ENCODE assay signal across 1 cellular context in the genomic region with DNA sequence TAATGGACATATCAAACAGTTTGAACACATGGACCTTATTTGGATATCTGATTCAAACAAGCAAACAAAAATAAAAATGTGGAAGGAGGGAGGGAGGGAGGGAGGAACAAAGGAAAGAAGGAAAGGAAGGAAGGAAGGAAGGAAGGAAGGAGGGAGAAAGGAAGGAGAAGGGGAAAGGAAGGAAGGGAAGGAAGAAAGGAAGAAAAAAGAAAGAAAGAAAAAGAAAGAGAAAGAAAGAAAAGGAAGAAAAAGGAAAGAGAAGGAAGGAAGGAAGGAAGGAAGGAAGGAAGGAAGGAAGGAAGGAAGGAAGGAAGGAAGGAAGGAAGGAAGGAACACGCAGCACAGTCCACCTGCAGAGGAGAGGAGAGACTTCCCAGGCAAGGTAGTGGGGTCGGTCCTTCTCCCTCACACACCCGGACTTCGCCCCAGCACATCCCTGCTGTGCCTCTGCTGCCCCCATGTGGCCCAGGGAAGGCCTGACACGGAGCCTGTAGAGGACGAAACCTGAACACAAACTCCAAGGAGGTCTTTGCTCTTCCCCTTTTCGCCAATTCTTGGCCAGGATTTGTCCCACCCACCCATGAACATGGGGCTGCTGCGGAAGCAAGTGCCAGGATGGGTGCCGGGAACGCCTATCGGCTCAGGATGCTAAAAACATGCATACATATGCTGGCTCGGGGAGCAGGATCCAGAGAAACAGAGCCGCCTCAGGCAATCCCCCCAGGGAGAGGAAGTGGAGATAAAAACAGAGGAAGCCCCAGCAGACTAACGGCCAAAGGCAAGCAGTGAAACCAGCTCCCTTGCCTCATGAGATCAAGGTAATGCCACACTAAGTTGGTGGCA.
TF ChIP-seq lines count a peak whose summit lies in the region.

No MANE protein-coding gene starts in this region.

TF ChIP-seq in GM12878, 131 proteins besides CTCF, POLR2A, EP300 and RAD21 (continued from another document):
- TF ChIP-seq POLR2AphosphoS2 (IDR thresholded peaks at IDR 0.05; ENCODE audit: low read depth, low read length) (no peak), SMC3 (IDR thresholded peaks at IDR 0.05; ENCODE audit: borderline replicate concordance, low read length) (peak; percentile 90), IKZF1 (conservative IDR thresholded peaks at IDR 0.05) (peak; percentile 74), BHLHE40 (IDR thresholded peaks at IDR 0.05; ENCODE audit: borderline replicate concordance in 1 of 2, low read depth in 2 of 2, low read length in 1 of 2) (0 out of 4 replicates have a peak, but pooled peaks have one; percentile 18 to 34), HDAC2 (IDR thresholded peaks at IDR 0.05) (no peak), MTA2 (IDR thresholded peaks at IDR 0.05; ENCODE audit: low read depth) (0 out of 2 replicates have a peak, but pooled peaks have one; percentile 23), CBX3 (IDR thresholded peaks at IDR 0.05; ENCODE audit: borderline replicate concordance, low read depth) (no peak), CBFB (IDR thresholded peaks at IDR 0.05; ENCODE audit: low read depth) (no peak), SMAD1 (IDR thresholded peaks at IDR 0.05; ENCODE audit: low read depth, partially characterized antibody) (no peak), ZNF24 (IDR thresholded peaks at IDR 0.05) (no peak), TCF3 (IDR thresholded peaks at IDR 0.05; ENCODE audit: borderline replicate concordance, insufficient read depth, low read depth, low read length) (no peak), PAX8 (IDR thresholded peaks at IDR 0.05) (no peak), NFXL1 (IDR thresholded peaks at IDR 0.05; ENCODE audit: borderline replicate concordance) (no peak), SREBF2 (IDR thresholded peaks at IDR 0.05; ENCODE audit: low read length) (no peak), GABPA (IDR thresholded peaks at IDR 0.05; ENCODE audit: low read depth) (no peak), SMAD5 (IDR thresholded peaks at IDR 0.05; ENCODE audit: low read depth) (no peak), NRF1 (conservative IDR thresholded peaks at IDR 0.05; ENCODE audit: low read depth, low read length) (no peak), IKZF2 (IDR thresholded peaks at IDR 0.05) (peak in 1 of 2 experiments; percentile 51; a peak in 1 of 4 replicates), CEBPB (IDR thresholded peaks at IDR 0.05; ENCODE audit: borderline replicate concordance in 1 of 2, low read depth in 2 of 2, low read length in 2 of 2) (no peak), MEF2B (IDR thresholded peaks at IDR 0.05; ENCODE audit: partially characterized antibody, poor library complexity, severe bottlenecking) (no peak), NR2C2 (IDR thresholded peaks at IDR 0.05; ENCODE audit: borderline replicate concordance, control insufficient read depth, insufficient read length, low read depth) (no peak), NFYA (IDR thresholded peaks at IDR 0.05; ENCODE audit: borderline replicate concordance, low read depth, low read length) (no peak)
- TF ChIP-seq, protein P1, sequence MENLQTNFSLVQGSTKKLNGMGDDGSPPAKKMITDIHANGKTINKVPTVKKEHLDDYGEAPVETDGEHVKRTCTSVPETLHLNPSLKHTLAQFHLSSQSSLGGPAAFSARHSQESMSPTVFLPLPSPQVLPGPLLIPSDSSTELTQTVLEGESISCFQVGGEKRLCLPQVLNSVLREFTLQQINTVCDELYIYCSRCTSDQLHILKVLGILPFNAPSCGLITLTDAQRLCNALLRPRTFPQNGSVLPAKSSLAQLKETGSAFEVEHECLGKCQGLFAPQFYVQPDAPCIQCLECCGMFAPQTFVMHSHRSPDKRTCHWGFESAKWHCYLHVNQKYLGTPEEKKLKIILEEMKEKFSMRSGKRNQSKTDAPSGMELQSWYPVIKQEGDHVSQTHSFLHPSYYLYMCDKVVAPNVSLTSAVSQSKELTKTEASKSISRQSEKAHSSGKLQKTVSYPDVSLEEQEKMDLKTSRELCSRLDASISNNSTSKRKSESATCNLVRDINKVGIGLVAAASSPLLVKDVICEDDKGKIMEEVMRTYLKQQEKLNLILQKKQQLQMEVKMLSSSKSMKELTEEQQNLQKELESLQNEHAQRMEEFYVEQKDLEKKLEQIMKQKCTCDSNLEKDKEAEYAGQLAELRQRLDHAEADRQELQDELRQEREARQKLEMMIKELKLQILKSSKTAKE (IDR thresholded peaks at IDR 0.05; ENCODE audit: low read depth, poor library complexity, severe bottlenecking), result no peak
- TF ChIP-seq, protein P2, sequence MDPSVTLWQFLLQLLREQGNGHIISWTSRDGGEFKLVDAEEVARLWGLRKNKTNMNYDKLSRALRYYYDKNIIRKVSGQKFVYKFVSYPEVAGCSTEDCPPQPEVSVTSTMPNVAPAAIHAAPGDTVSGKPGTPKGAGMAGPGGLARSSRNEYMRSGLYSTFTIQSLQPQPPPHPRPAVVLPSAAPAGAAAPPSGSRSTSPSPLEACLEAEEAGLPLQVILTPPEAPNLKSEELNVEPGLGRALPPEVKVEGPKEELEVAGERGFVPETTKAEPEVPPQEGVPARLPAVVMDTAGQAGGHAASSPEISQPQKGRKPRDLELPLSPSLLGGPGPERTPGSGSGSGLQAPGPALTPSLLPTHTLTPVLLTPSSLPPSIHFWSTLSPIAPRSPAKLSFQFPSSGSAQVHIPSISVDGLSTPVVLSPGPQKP (IDR thresholded peaks at IDR 0.05; ENCODE audit: low read depth, low read length), result 0 out of 2 replicates have a peak, but pooled peaks have one; percentile 12
- TF ChIP-seq, protein P3, sequence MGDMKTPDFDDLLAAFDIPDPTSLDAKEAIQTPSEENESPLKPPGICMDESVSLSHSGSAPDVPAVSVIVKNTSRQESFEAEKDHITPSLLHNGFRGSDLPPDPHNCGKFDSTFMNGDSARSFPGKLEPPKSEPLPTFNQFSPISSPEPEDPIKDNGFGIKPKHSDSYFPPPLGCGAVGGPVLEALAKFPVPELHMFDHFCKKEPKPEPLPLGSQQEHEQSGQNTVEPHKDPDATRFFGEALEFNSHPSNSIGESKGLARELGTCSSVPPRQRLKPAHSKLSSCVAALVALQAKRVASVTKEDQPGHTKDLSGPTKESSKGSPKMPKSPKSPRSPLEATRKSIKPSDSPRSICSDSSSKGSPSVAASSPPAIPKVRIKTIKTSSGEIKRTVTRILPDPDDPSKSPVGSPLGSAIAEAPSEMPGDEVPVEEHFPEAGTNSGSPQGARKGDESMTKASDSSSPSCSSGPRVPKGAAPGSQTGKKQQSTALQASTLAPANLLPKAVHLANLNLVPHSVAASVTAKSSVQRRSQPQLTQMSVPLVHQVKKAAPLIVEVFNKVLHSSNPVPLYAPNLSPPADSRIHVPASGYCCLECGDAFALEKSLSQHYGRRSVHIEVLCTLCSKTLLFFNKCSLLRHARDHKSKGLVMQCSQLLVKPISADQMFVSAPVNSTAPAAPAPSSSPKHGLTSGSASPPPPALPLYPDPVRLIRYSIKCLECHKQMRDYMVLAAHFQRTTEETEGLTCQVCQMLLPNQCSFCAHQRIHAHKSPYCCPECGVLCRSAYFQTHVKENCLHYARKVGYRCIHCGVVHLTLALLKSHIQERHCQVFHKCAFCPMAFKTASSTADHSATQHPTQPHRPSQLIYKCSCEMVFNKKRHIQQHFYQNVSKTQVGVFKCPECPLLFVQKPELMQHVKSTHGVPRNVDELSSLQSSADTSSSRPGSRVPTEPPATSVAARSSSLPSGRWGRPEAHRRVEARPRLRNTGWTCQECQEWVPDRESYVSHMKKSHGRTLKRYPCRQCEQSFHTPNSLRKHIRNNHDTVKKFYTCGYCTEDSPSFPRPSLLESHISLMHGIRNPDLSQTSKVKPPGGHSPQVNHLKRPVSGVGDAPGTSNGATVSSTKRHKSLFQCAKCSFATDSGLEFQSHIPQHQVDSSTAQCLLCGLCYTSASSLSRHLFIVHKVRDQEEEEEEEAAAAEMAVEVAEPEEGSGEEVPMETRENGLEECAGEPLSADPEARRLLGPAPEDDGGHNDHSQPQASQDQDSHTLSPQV (IDR thresholded peaks at IDR 0.05), result peak; percentile 17; the same call in 1 of the 2 replicates
